Comparison of ENCODE assay signal across 21 cellular contexts in the genomic region with DNA sequence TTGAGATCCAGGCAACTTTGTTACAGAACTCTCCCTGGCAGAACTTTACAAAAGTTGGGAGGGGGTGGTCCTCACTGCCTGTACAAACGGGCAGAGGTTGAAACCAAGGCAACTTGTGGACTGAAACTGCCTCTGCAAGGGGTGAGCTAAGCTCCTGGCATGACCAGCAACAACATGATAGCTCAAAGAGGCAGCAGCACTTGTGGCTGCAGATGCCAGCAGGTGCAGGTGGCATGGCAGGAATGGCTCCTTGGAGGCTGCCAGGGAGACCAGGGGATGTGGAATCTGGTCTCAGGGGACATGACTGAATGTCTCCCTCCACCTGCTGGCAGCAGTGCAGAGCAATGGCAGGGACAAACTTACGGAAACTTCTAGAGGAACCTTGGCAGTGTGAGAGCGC. TPM values are rescaled to one million over a fixed set of nuclear protein-coding genes. Genes with fewer than 3 reads are reported as not detected.
A peak's percentile ranks its signal among the peaks of the same experiment; 100 is the strongest.
DNase-seq lines count a peak whose midpoint lies in the region; ATAC-seq, FAIRE-seq and TF ChIP-seq lines count a peak whose summit lies in the region.
"Had no signal": no experiment of that assay in that cellular context is flagged by ENCODE, and none has a peak within 500 bp of the region (broad histone marks: within the 10 kb centered on the region; RNA-seq: fewer than 3 reads in every experiment).

No MANE protein-coding gene starts in this region.

- H3K4me1 ChIP-seq in GM23338 (ENCODE audit: insufficient read depth), result no peaks in the 10 kb centered on the region
- H3K4me1 ChIP-seq: gastrocnemius medialis had no signal

- TF ChIP-seq CTCF in GM23338 (conservative IDR thresholded peaks at IDR 0.05; ENCODE audit: low read depth in 2 of 2), result peak in 1 of 2 experiments; percentile 56; a peak in 3 of 4 replicates
- peak; percentile 12 for TF ChIP-seq CTCF in bronchial epithelial cell (IDR thresholded peaks at IDR 0.05; ENCODE audit: insufficient read depth, low read length, severe bottlenecking)

- ATAC-seq in GM23338 (peak; percentile 53), Right ventricle myocardium superior (ENCODE audit: poor library complexity) (no peak)
- ATAC-seq: CD8-positive, alpha-beta T cell; gastrocnemius medialis; left lobe of liver; stimulated activated naive B cell treated with anti-CD40 and anti-IgM and Interleukin-4, amounts not matched to agents 10 μg/mL and 1 μg/mL and 100 μg/mL, for 72 hours; T-cell had no signal

- no peak overlapping the region for H3K4me2 ChIP-seq in GM23338

- peaks cover 4% of the 10 kb centered on the region for H3K27me3 Mint-ChIP-seq in GM23338 (ENCODE audit: insufficient read depth, low read depth, poor library complexity)
- peaks cover 27% of the 10 kb centered on the region for H3K27me3 Mint-ChIP-seq in activated T-helper 1 cell treated with anti-CD3 and anti-CD28 coated beads, Interleukin-12 subunit alpha, Interleukin-12 subunit beta, Interleukin-2, Interleukin-4 antibody, amounts not matched to agents 30 ng/mL and 10 ng/mL and 1 ng/mL, durations not matched to agents 14 hours and 24 hours and 36 hours (ENCODE audit: insufficient read depth)

- H3K27ac Mint-ChIP-seq in GM23338, result no peak overlapping the region
- no peak overlapping the region for H3K27ac Mint-ChIP-seq in activated T-helper 1 cell treated with anti-CD3 and anti-CD28 coated beads, Interleukin-12 subunit alpha, Interleukin-12 subunit beta, Interleukin-2, Interleukin-4 antibody, amounts not matched to agents 30 ng/mL and 10 ng/mL and 1 ng/mL, durations not matched to agents 14 hours and 24 hours and 36 hours
- H3K27ac Mint-ChIP-seq: activated CD4-positive, alpha-beta T cell treated with anti-CD3 and anti-CD28 coated beads, Interleukin-2, amount 10 ng/mL, durations not matched to agents 24 days and 14 days; CD8-positive, alpha-beta T cell; stimulated activated naive B cell treated with anti-CD40 and anti-IgM and Interleukin-4, amounts not matched to agents 10 μg/mL and 1 μg/mL and 100 μg/mL, for 72 hours; T-cell had no signal

- no peaks in the 10 kb centered on the region for H3K9me3 Mint-ChIP-seq in GM23338
- H3K9me3 Mint-ChIP-seq in activated T-helper 1 cell treated with anti-CD3 and anti-CD28 coated beads, Interleukin-12 subunit alpha, Interleukin-12 subunit beta, Interleukin-2, Interleukin-4 antibody, amounts not matched to agents 30 ng/mL and 10 ng/mL and 1 ng/mL, durations not matched to agents 14 hours and 24 hours and 36 hours, result no peaks in the 10 kb centered on the region
- H3K9me3 Mint-ChIP-seq: activated CD4-positive, alpha-beta T cell treated with anti-CD3 and anti-CD28 coated beads, Interleukin-2, amount 10 ng/mL, durations not matched to agents 24 days and 14 days; CD8-positive, alpha-beta T cell; stimulated activated naive B cell treated with anti-CD40 and anti-IgM and Interleukin-4, amounts not matched to agents 10 μg/mL and 1 μg/mL and 100 μg/mL, for 72 hours; T-cell had no signal

- H3K27me3 ChIP-seq in GM23338 (ENCODE audit: insufficient read depth) (no peaks in the 10 kb centered on the region), bronchial epithelial cell (ENCODE audit: control insufficient read depth, insufficient read depth, low read length) (peaks cover 18% of the 10 kb centered on the region)

- H4K20me1 ChIP-seq in GM23338 (replicated peaks; ENCODE audit: insufficient read depth), result no peaks in the 10 kb centered on the region

- H3F3A ChIP-seq in GM23338 (replicated peaks; ENCODE audit: low read depth), result no peaks in the 10 kb centered on the region

- H3K4me3 ChIP-seq in GM23338, result no peak overlapping the region
- H3K4me3 ChIP-seq in bronchial epithelial cell (ENCODE audit: low read depth, low read length), result no peak overlapping the region
- H3K4me3 ChIP-seq: gastrocnemius medialis had no signal

- peak overlapping the region; percentile 69; the same call in 1 of the 2 replicates for H2AFZ ChIP-seq in GM23338

- 0 out of 3 replicates have a peak, but pooled peaks cover 3% of the 10 kb centered on the region for H3K4me1 Mint-ChIP-seq in GM23338
- H3K4me1 Mint-ChIP-seq in activated T-helper 1 cell treated with anti-CD3 and anti-CD28 coated beads, Interleukin-12 subunit alpha, Interleukin-12 subunit beta, Interleukin-2, Interleukin-4 antibody, amounts not matched to agents 30 ng/mL and 10 ng/mL and 1 ng/mL, durations not matched to agents 14 hours and 24 hours and 36 hours (ENCODE audit: low read depth), result peaks cover 9% of the 10 kb centered on the region
- H3K4me1 Mint-ChIP-seq: stimulated activated naive B cell treated with anti-CD40 and anti-IgM and Interleukin-4, amounts not matched to agents 10 μg/mL and 1 μg/mL and 100 μg/mL, for 72 hours had no signal

- H3K36me3 ChIP-seq in GM23338 (ENCODE audit: insufficient read depth) (no peaks in the 10 kb centered on the region), bronchial epithelial cell (ENCODE audit: control insufficient read depth, insufficient read depth, low read length) (no peaks in the 10 kb centered on the region)
- H3K36me3 ChIP-seq: gastrocnemius medialis, neutrophil had no signal

- FAIRE-seq in bronchial epithelial cell (lab: Jason Lieb, UNC), result no peak

- no peaks in the 10 kb centered on the region for H3K36me3 Mint-ChIP-seq in GM23338 (ENCODE audit: low read depth)
- H3K36me3 Mint-ChIP-seq in activated T-helper 1 cell treated with anti-CD3 and anti-CD28 coated beads, Interleukin-12 subunit alpha, Interleukin-12 subunit beta, Interleukin-2, Interleukin-4 antibody, amounts not matched to agents 30 ng/mL and 10 ng/mL and 1 ng/mL, durations not matched to agents 14 hours and 24 hours and 36 hours (ENCODE audit: low read depth), result no peaks in the 10 kb centered on the region
- H3K36me3 Mint-ChIP-seq: CD8-positive, alpha-beta T cell; stimulated activated naive B cell treated with anti-CD40 and anti-IgM and Interleukin-4, amounts not matched to agents 10 μg/mL and 1 μg/mL and 100 μg/mL, for 72 hours; T-cell had no signal

- intact Hi-C loops in activated T-helper 1 cell treated with anti-CD3 and anti-CD28 coated beads, Interleukin-12 subunit alpha, Interleukin-12 subunit beta, Interleukin-2, Interleukin-4 antibody, amounts not matched to agents 30 ng/mL and 10 ng/mL and 1 ng/mL, durations not matched to agents 14 hours and 24 hours and 36 hours (cut with micrococcal nuclease), result no loop called here
- intact Hi-C loops in Right ventricle myocardium superior (cut with DNase I), result no loop called here

- H3K79me2 ChIP-seq in GM23338 (replicated peaks; ENCODE audit: insufficient read depth), result no peaks in the 10 kb centered on the region

- peak; percentile 51 for DNase-seq in GM23338 (ENCODE audit: low spot score)
- DNase-seq in NCI-H2107 treated with DMSO at 0.1 percent for 48 hours (lab: John Stamatoyannopoulos, UW; ENCODE audit: unreplicated experiment), result peak; percentile 68
- peak; percentile 43 for DNase-seq in bronchial epithelial cell (ENCODE audit: low read depth)
- peak; percentile 67 for DNase-seq in myocyte (ENCODE audit: low read depth)
- no peak for DNase-seq in activated T-helper 1 cell treated with anti-CD3 and anti-CD28 coated beads, Interleukin-12 subunit alpha, Interleukin-12 subunit beta, Interleukin-2, Interleukin-4 antibody, amounts not matched to agents 30 ng/mL and 10 ng/mL and 1 ng/mL, durations not matched to agents 14 hours and 24 hours and 36 hours (ENCODE audit: low spot score)
- DNase-seq in stimulated activated CD4-positive, alpha-beta T cell treated with anti-CD3 and anti-CD28 coated beads, Interleukin-15, amount 100 ng/mL, for 24 hours, result no peak
- no peak for DNase-seq in Right ventricle myocardium superior
- DNase-seq: activated CD4-positive, alpha-beta T cell treated with anti-CD3 and anti-CD28 coated beads, Interleukin-2, amount 10 ng/mL, durations not matched to agents 24 days and 14 days; activated effector memory CD4-positive, alpha-beta T cell treated with Interleukin-2 at 50 U/mL for 16 hours; CD8-positive, alpha-beta T cell; dermis blood vessel endothelial cell; DMS53; gastrocnemius medialis; Karpas-422; NCI-H1436; NCI-H510A; SHP77 treated with DMSO at 0.1 percent for 48 hours; stimulated activated naive B cell treated with anti-CD40 and anti-IgM and Interleukin-4, amounts not matched to agents 10 μg/mL and 1 μg/mL and 100 μg/mL, for 72 hours; T-cell had no signal

- H3K27ac ChIP-seq in GM23338 (ENCODE audit: low read depth), result no peak overlapping the region
- H3K27ac ChIP-seq: gastrocnemius medialis, neutrophil had no signal

- no peaks in the 10 kb centered on the region for H3K9me2 ChIP-seq in GM23338 (ENCODE audit: insufficient read depth)

- no peak overlapping the region for H3K4me3 Mint-ChIP-seq in GM23338
- H3K4me3 Mint-ChIP-seq in activated T-helper 1 cell treated with anti-CD3 and anti-CD28 coated beads, Interleukin-12 subunit alpha, Interleukin-12 subunit beta, Interleukin-2, Interleukin-4 antibody, amounts not matched to agents 30 ng/mL and 10 ng/mL and 1 ng/mL, durations not matched to agents 14 hours and 24 hours and 36 hours, result no peak overlapping the region
- H3K4me3 Mint-ChIP-seq: activated CD4-positive, alpha-beta T cell treated with anti-CD3 and anti-CD28 coated beads, Interleukin-2, amount 10 ng/mL, durations not matched to agents 24 days and 14 days; CD8-positive, alpha-beta T cell; stimulated activated naive B cell treated with anti-CD40 and anti-IgM and Interleukin-4, amounts not matched to agents 10 μg/mL and 1 μg/mL and 100 μg/mL, for 72 hours; T-cell had no signal

RNA-seq across cellular contexts. Expression of a gene that starts 38.8 kb away (rescaled TPM):
- 14.2 and 23.6 TPM in 2 replicates for total RNA-seq in GM23338 (2014; rRNA removed; shearing (Covaris generic))
- polyA plus RNA-seq in GM23338 (2016; fragmentation: Nextera tagmentation; extraction: Ambion mirVana), result 18.7 and 21.7 TPM in 2 replicates
- total RNA-seq in bronchial epithelial cell (3.4 and 6.1 TPM in 2 replicates), myocyte (8.2 and 13.5 TPM in 2 replicates), Right ventricle myocardium superior (36.6 TPM)
- polyA plus RNA-seq in myocyte (2012), result 21.7 TPM
- total RNA-seq in activated T-helper 1 cell treated with anti-CD3 and anti-CD28 coated beads, Interleukin-12 subunit alpha, Interleukin-12 subunit beta, Interleukin-2, Interleukin-4 antibody, amounts not matched to agents 30 ng/mL and 10 ng/mL and 1 ng/mL, durations not matched to agents 14 hours and 24 hours and 36 hours, result 32.9 and 42.0 TPM in 2 replicates

Comparison
In these comparisons a context has a peak if more than half of its experiments do, and no peak if none do; other contexts are left out.
1. DNase-seq: peak in GM23338 (single experiment), NCI-H2107 treated with DMSO at 0.1 percent for 48 hours (single experiment), bronchial epithelial cell (single experiment) and myocyte (single experiment); none in activated T-helper 1 cell treated with anti-CD3 and anti-CD28 coated beads, Interleukin-12 subunit alpha, Interleukin-12 subunit beta, Interleukin-2, Interleukin-4 antibody, amounts not matched to agents 30 ng/mL and 10 ng/mL and 1 ng/mL, durations not matched to agents 14 hours and 24 hours and 36 hours (single experiment), stimulated activated CD4-positive, alpha-beta T cell treated with anti-CD3 and anti-CD28 coated beads, Interleukin-15, amount 100 ng/mL, for 24 hours (single experiment) and Right ventricle myocardium superior (single experiment).